Comparison of ENCODE assay signal across 37 cellular contexts in genomic region chr20:6835609-6836008, GRCh38.
DNase-seq lines count a peak whose midpoint lies in the region; ATAC-seq, FAIRE-seq and TF ChIP-seq lines count a peak whose summit lies in the region.
"Had no signal": no experiment of that assay in that cellular context is flagged by ENCODE, and none has a peak within 500 bp of the region (broad histone marks: within the 10 kb centered on the region; RNA-seq: fewer than 3 reads in every experiment).

No MANE protein-coding gene starts in this region.

- no peak overlapping the region for H3K56ac ChIP-seq in mesendoderm (ENCODE audit: low read length)

- no peak overlapping the region for H3K23ac ChIP-seq in mesendoderm (ENCODE audit: low read length)

- H2AK5ac ChIP-seq in mesendoderm (ENCODE audit: low read length): no peak overlapping the region

- H3K4me3 ChIP-seq in GM12878: no peak overlapping the region
- no peak overlapping the region for H3K4me3 ChIP-seq in endodermal cell (ENCODE audit: low read length)
- no peak overlapping the region for H3K4me3 ChIP-seq in mesendoderm (ENCODE audit: low read length)
- H3K4me3 ChIP-seq: A549; BLaER1; BLaER1 treated with 17β-estradiol and CSF1 and Interleukin-3, amounts not matched to agents 10 nM and 100 nM had no signal

- H3K27me3 ChIP-seq in GM12878 (replicated peaks in 1 of 2; ENCODE audit: control insufficient read depth in 2 of 2, insufficient read depth in 2 of 2, low read length in 1 of 2) (no peaks in the 10 kb centered on the region), endodermal cell (ENCODE audit: control insufficient read depth, insufficient read depth, low read length, poor library complexity, severe bottlenecking) (no peaks in the 10 kb centered on the region), mesendoderm (ENCODE audit: insufficient read depth, low read length, poor library complexity) (no peaks in the 10 kb centered on the region)
- H3K27me3 ChIP-seq: BE2C; BLaER1; BLaER1 treated with 17β-estradiol and CSF1 and Interleukin-3, amounts not matched to agents 10 nM and 100 nM had no signal

- no peak for TF ChIP-seq CTCF in GM12878 (IDR thresholded peaks at IDR 0.05 in 2 of 3, conservative IDR thresholded peaks at IDR 0.05 in 1 of 3; ENCODE audit: control insufficient read depth in 2 of 3, extremely low read depth in 1 of 3, insufficient read depth in 1 of 3, low read depth in 3 of 3, low read length in 3 of 3)
- no peak for TF ChIP-seq CTCF in endodermal cell (conservative IDR thresholded peaks at IDR 0.05)
- no peak for TF ChIP-seq CTCF in nephron progenitor cell (IDR thresholded peaks at IDR 0.05)

- H3K4me1 Mint-ChIP-seq in endodermal cell: peaks cover 56% of the 10 kb centered on the region
- peaks cover 23% of the 10 kb centered on the region for H3K4me1 Mint-ChIP-seq in nephron progenitor cell
- H3K4me1 Mint-ChIP-seq: B cell; CD14-positive monocyte; CD4-positive, alpha-beta memory T cell; CD4-positive, CD25-positive, alpha-beta regulatory T cell; CD8-positive, alpha-beta memory T cell had no signal

- in situ Hi-C loops in GM12878 (cut with MboI): no loop called here

- no peaks in the 10 kb centered on the region for H3K9me3 ChIP-seq in GM12878 (replicated peaks; ENCODE audit: control insufficient read depth, insufficient read depth, low read length)
- H3K9me3 ChIP-seq in endodermal cell (ENCODE audit: control insufficient read depth, low read length): peaks cover 4% of the 10 kb centered on the region
- H3K9me3 ChIP-seq: A549; BE2C; BLaER1; BLaER1 treated with 17β-estradiol and CSF1 and Interleukin-3, amounts not matched to agents 10 nM and 100 nM; Caco-2 had no signal

- H3K4me3 Mint-ChIP-seq in endodermal cell (no peak overlapping the region), nephron progenitor cell (no peak overlapping the region)
- H3K4me3 Mint-ChIP-seq: B cell; CD14-positive monocyte; CD4-positive, alpha-beta memory T cell; CD4-positive, alpha-beta T cell; CD4-positive, CD25-positive, alpha-beta regulatory T cell; CD8-positive, alpha-beta memory T cell; CD8-positive, alpha-beta T cell had no signal

- TF ChIP-seq POLR2A in GM12878 (IDR thresholded peaks at IDR 0.05; ENCODE audit: low read depth, low read length): no peak

- H2BK5ac ChIP-seq in mesendoderm (ENCODE audit: low read length): peak overlapping the region; percentile 30

- no peaks in the 10 kb centered on the region for H3K9me3 Mint-ChIP-seq in endodermal cell
- no peaks in the 10 kb centered on the region for H3K9me3 Mint-ChIP-seq in nephron progenitor cell
- H3K9me3 Mint-ChIP-seq: CD4-positive, alpha-beta T cell; CD8-positive, alpha-beta T cell had no signal

- H3K4me2 ChIP-seq in GM12878 (ENCODE audit: control insufficient read depth, insufficient read depth): no peak overlapping the region
- no peak overlapping the region for H3K4me2 ChIP-seq in mesendoderm (ENCODE audit: low read length)
- H3K4me2 ChIP-seq: A549; BLaER1; BLaER1 treated with 17β-estradiol and CSF1 and Interleukin-3, amounts not matched to agents 10 nM and 100 nM had no signal

- no peak overlapping the region for H2BK120ac ChIP-seq in mesendoderm (ENCODE audit: low read depth, low read length)

- POLR2A ChIA-PET in GM12878 (lab: Charles Lee): interaction anchor here (0.9 to 12.0 kb wide), 7 partner anchors 14 to 1706 kb away, joined by 3 to 100 read pairs (median 4); no protein-coding TSS in a partner anchor

- H4K20me1 ChIP-seq in GM12878 (ENCODE audit: control insufficient read depth, insufficient read depth): no peaks in the 10 kb centered on the region
- H4K20me1 ChIP-seq: BLaER1; BLaER1 treated with 17β-estradiol and CSF1 and Interleukin-3, amounts not matched to agents 10 nM and 100 nM had no signal

- intact Hi-C loops in GM12878 (cut with micrococcal nuclease; ENCODE audit: unreplicated experiment): no loop called here

- no peaks in the 10 kb centered on the region for H3K79me1 ChIP-seq in mesendoderm (ENCODE audit: low read length)

- H3K27me3 Mint-ChIP-seq in endodermal cell (ENCODE audit: insufficient read depth) (no peaks in the 10 kb centered on the region), nephron progenitor cell (ENCODE audit: low read depth, poor library complexity) (peaks cover 3% of the 10 kb centered on the region)
- H3K27me3 Mint-ChIP-seq: B cell; CD4-positive, alpha-beta memory T cell; CD4-positive, alpha-beta T cell; CD4-positive, CD25-positive, alpha-beta regulatory T cell; CD8-positive, alpha-beta memory T cell had no signal

- BruUV-seq in GM12878 (replicated peaks; lab: Mats Ljungman, UMichigan): no TSS peak

- H3K36me3 ChIP-seq in GM12878 (ENCODE audit: control insufficient read depth in 2 of 2, insufficient read depth in 2 of 2, low read length in 1 of 2) (no peaks in the 10 kb centered on the region), endodermal cell (ENCODE audit: control insufficient read depth, insufficient read depth, low read length) (no peaks in the 10 kb centered on the region), mesendoderm (ENCODE audit: control insufficient read depth, insufficient read depth, low read length) (no peaks in the 10 kb centered on the region)
- H3K36me3 ChIP-seq: BE2C; BLaER1; BLaER1 treated with 17β-estradiol and CSF1 and Interleukin-3, amounts not matched to agents 10 nM and 100 nM had no signal

- CTCF ChIA-PET in GM12878 (lab: Yijun Ruan, JAX): interaction anchor here (0.5 to 12.1 kb wide), 15 partner anchors 7 to 450 kb away, joined by 3 to 118 read pairs (median 5); no protein-coding TSS in a partner anchor

- H3K36me3 Mint-ChIP-seq in endodermal cell (ENCODE audit: low read depth) (no peaks in the 10 kb centered on the region), nephron progenitor cell (ENCODE audit: low read depth) (no peaks in the 10 kb centered on the region)
- H3K36me3 Mint-ChIP-seq: CD14-positive monocyte; CD4-positive, alpha-beta memory T cell; CD4-positive, CD25-positive, alpha-beta regulatory T cell; CD8-positive, alpha-beta memory T cell; CD8-positive, alpha-beta T cell had no signal

- no peak overlapping the region for H3K4ac ChIP-seq in mesendoderm (ENCODE audit: low read depth, low read length)

- DNase-seq in GM12878 (ENCODE audit: low read depth, low spot score) (no peak), endodermal cell (no peak), mesendoderm (no peak), nephron progenitor cell (no peak), MV-4-11 (lab: John Stamatoyannopoulos, UW) (no peak), islet precursor cell (no peak)
- DNase-seq in stimulated activated CD4-positive, alpha-beta T cell treated with anti-CD3 and anti-CD28 coated beads, Interleukin-2, amount 100 ng/mL, for 48 hours: no peak
- DNase-seq: 8988T; ACHN; AML-193; BE2C; C1 segment of cervical spinal cord; Caco-2; Calu3; CD4-positive, alpha-beta memory T cell; CD4-positive, alpha-beta T cell; CD4-positive, CD25-positive, alpha-beta regulatory T cell; CD8-positive, alpha-beta memory T cell; CD8-positive, alpha-beta T cell; COR-L47; DMS 273 treated with DMSO at 0.1 percent for 48 hours; DMS153; DMS53; DMS79; DMS79 treated with DMSO at 0.1 percent for 48 hours; DND-41; EL had no signal

- SMC1A ChIA-PET in GM12878 (lab: Charles Lee; ENCODE audit: uncharacterized antibody, unreplicated experiment): interaction anchor here (0.6 to 14.3 kb wide), 25 partner anchors 8 to 613 kb away, joined by 3 to 270 read pairs (median 6); no protein-coding TSS in a partner anchor

- H3K79me2 ChIP-seq in GM12878 (ENCODE audit: control insufficient read depth, insufficient read depth, low read length) (no peaks in the 10 kb centered on the region), mesendoderm (ENCODE audit: control insufficient read depth, insufficient read depth, low read length) (no peaks in the 10 kb centered on the region)

- FAIRE-seq in GM12878 (lab: Jason Lieb, UNC): no peak
- FAIRE-seq: A204.1, A549, D721Med had no signal

- H3K4me1 ChIP-seq in GM12878 (ENCODE audit: control insufficient read depth, insufficient read depth, low read length) (no peaks in the 10 kb centered on the region), endodermal cell (ENCODE audit: control insufficient read depth, insufficient read depth, low read length) (peaks cover 10% of the 10 kb centered on the region), mesendoderm (ENCODE audit: control insufficient read depth, low read depth, low read length) (no peaks in the 10 kb centered on the region)
- H3K4me1 ChIP-seq: A549; BE2C; BLaER1; BLaER1 treated with 17β-estradiol and CSF1 and Interleukin-3, amounts not matched to agents 10 nM and 100 nM; Caco-2 had no signal

- no peak for TF ChIP-seq RAD21 in GM12878 (IDR thresholded peaks at IDR 0.05; ENCODE audit: insufficient read depth, low read depth, low read length)

- H4K5ac ChIP-seq in mesendoderm (ENCODE audit: low read length): no peak overlapping the region

- RAD21 ChIA-PET in GM12878 (lab: Charles Lee; ENCODE audit: unreplicated experiment): interaction anchor here (0.8 to 8.1 kb wide), 20 partner anchors 10 to 162 kb away, joined by 3 to 197 read pairs (median 8); no protein-coding TSS in a partner anchor

- no peak overlapping the region for H4K8ac ChIP-seq in mesendoderm (ENCODE audit: low read depth, low read length)

- H3K27ac Mint-ChIP-seq in endodermal cell: peak overlapping the region; percentile 44
- peak overlapping the region; percentile 31 for H3K27ac Mint-ChIP-seq in nephron progenitor cell
- H3K27ac Mint-ChIP-seq: B cell; CD14-positive monocyte; CD4-positive, alpha-beta memory T cell; CD4-positive, alpha-beta T cell; CD4-positive, CD25-positive, alpha-beta regulatory T cell; CD8-positive, alpha-beta memory T cell; CD8-positive, alpha-beta T cell had no signal

- no peak overlapping the region for H2BK15ac ChIP-seq in mesendoderm (replicated peaks; ENCODE audit: low read depth)

- H3K18ac ChIP-seq in mesendoderm (ENCODE audit: low read length): peak overlapping the region; percentile 84

- 46% methylated on average over 3 of the region's 3 CpGs for WGBS in GM12878 (ENCODE audit: insufficient coverage, insufficient replicate concordance, low lambda C conversion rate, missing lambda C conversion rate)
- WGBS in endodermal cell (ENCODE audit: insufficient coverage in 1 of 2, insufficient read length in 1 of 2), 2 experiments: 94% methylated on average over 2 of the region's 3 CpGs; no CpG with 5 or more reads in 1 of the 2 experiments
- WGBS in mesendoderm (ENCODE audit: extremely low coverage, insufficient coverage, low lambda C conversion rate): 100% methylated on average over 1 of the region's 3 CpGs

- no peak overlapping the region for H3K9ac ChIP-seq in GM12878 (ENCODE audit: control insufficient read depth, insufficient read depth, low read length)
- no peak overlapping the region for H3K9ac ChIP-seq in endodermal cell (ENCODE audit: extremely low read depth, low read length, poor library complexity, severe bottlenecking)
- H3K9ac ChIP-seq in mesendoderm (ENCODE audit: low read length): no peak overlapping the region
- H3K9ac ChIP-seq: BLaER1; BLaER1 treated with 17β-estradiol and CSF1 and Interleukin-3, amounts not matched to agents 10 nM and 100 nM had no signal

- no peak for TF ChIP-seq EP300 in GM12878 (IDR thresholded peaks at IDR 0.05; ENCODE audit: borderline replicate concordance in 1 of 2, control insufficient read depth in 1 of 2, low read depth in 2 of 2, low read length in 2 of 2)

- no peak overlapping the region for H3K27ac ChIP-seq in GM12878 (ENCODE audit: control insufficient read depth, insufficient read depth)
- H3K27ac ChIP-seq in endodermal cell (ENCODE audit: low read depth, low read length): no peak overlapping the region
- H3K27ac ChIP-seq in mesendoderm (ENCODE audit: low read depth, low read length): no peak overlapping the region
- H3K27ac ChIP-seq: 22Rv1; A549; BLaER1; BLaER1 treated with 17β-estradiol and CSF1 and Interleukin-3, amounts not matched to agents 10 nM and 100 nM; C4-2B had no signal

- no peak overlapping the region for H2AFZ ChIP-seq in GM12878 (ENCODE audit: control insufficient read depth, low read depth, low read length)

- ATAC-seq in GM12878 (no peak), GM19397 (IDR thresholded peaks at IDR 0.05; ENCODE audit: unreplicated experiment) (no peak)
- ATAC-seq: A549; CD8-positive, alpha-beta T cell had no signal
